ENCODE assay signal across 8 cellular contexts in genomic region chr12:117367006-117367638, GRCh38. TPM values are rescaled to one million over a fixed set of nuclear protein-coding genes. Genes with fewer than 3 reads are reported as not detected.
DNase-seq lines count a peak whose midpoint lies in the region; ATAC-seq and TF ChIP-seq lines count a peak whose summit lies in the region.

No MANE protein-coding gene starts in this region.

- no peaks in the 10 kb centered on the region for H3K4me1 Mint-ChIP-seq in activated T-cell treated with anti-CD3 and anti-CD28 coated beads, Interleukin-2, amount 50 U/mL, for 24 hours (ENCODE audit: low read depth)
- H3K4me1 Mint-ChIP-seq in type B pancreatic cell (ENCODE audit: unreplicated experiment), result no peaks in the 10 kb centered on the region

- no peak overlapping the region for H3K4me3 Mint-ChIP-seq in activated T-cell treated with anti-CD3 and anti-CD28 coated beads, Interleukin-2, amount 50 U/mL, for 24 hours
- H3K4me3 Mint-ChIP-seq in type B pancreatic cell, result no peak overlapping the region

- no peaks in the 10 kb centered on the region for H3K36me3 Mint-ChIP-seq in activated T-cell treated with anti-CD3 and anti-CD28 coated beads, Interleukin-2, amount 50 U/mL, for 24 hours (ENCODE audit: low read depth)
- H3K36me3 Mint-ChIP-seq in type B pancreatic cell, result no peaks in the 10 kb centered on the region

- H3K27me3 Mint-ChIP-seq in activated T-cell treated with anti-CD3 and anti-CD28 coated beads, Interleukin-2, amount 50 U/mL, for 24 hours, result peaks cover 38% of the 10 kb centered on the region
- H3K27me3 Mint-ChIP-seq in type B pancreatic cell, result peaks cover 74% of the 10 kb centered on the region

- no peak overlapping the region for H3K27ac Mint-ChIP-seq in activated T-cell treated with anti-CD3 and anti-CD28 coated beads, Interleukin-2, amount 50 U/mL, for 24 hours
- no peak overlapping the region for H3K27ac Mint-ChIP-seq in type B pancreatic cell

- TF ChIP-seq CTCF in foreskin keratinocyte (conservative IDR thresholded peaks at IDR 0.05), result peak; percentile 89
- peak; percentile 94 for TF ChIP-seq CTCF in type B pancreatic cell (conservative IDR thresholded peaks at IDR 0.05)

- H3K27ac ChIP-seq in foreskin keratinocyte, result no peak overlapping the region

- DNase-seq in DMS53 (lab: John Stamatoyannopoulos, UW) (peak; percentile 89), HS-5 (ENCODE audit: low read depth) (peak; percentile 24), NCI-H82 (lab: John Stamatoyannopoulos, UW) (peak; percentile 89), foreskin keratinocyte (peak; percentile 28 to 62), non-pigmented ciliary epithelial cell (ENCODE audit: low read depth) (peak; percentile 27), type B pancreatic cell (ENCODE audit: extremely low spot score, unreplicated experiment) (no peak)
- DNase-seq in activated T-cell treated with anti-CD3 and anti-CD28 coated beads, Interleukin-2, amount 50 U/mL, for 24 hours, result peak; percentile 44

- H3K9me3 Mint-ChIP-seq in activated T-cell treated with anti-CD3 and anti-CD28 coated beads, Interleukin-2, amount 50 U/mL, for 24 hours, result no peaks in the 10 kb centered on the region
- peaks cover 5% of the 10 kb centered on the region for H3K9me3 Mint-ChIP-seq in type B pancreatic cell

- peaks cover 27% of the 10 kb centered on the region for H3K27me3 ChIP-seq in foreskin keratinocyte

- ATAC-seq in foreskin keratinocyte (peak; percentile 68), HG02588 (IDR thresholded peaks at IDR 0.05; ENCODE audit: unreplicated experiment) (no peak)

- H3K4me1 ChIP-seq in foreskin keratinocyte, result no peaks in the 10 kb centered on the region

RNA-seq across cellular contexts. Expression of gene NOS1, which starts 5.7 kb away (rescaled TPM):
- total RNA-seq in foreskin keratinocyte (1.8 and 11.2 TPM in 2 replicates), type B pancreatic cell (ENCODE audit: low replicate concordance) (0.48 and 0.52 TPM in 2 replicates)
- polyA plus RNA-seq in foreskin keratinocyte, result 0.33 and 1.7 TPM in 2 replicates
